24 cellular contexts compared by ENCODE assay signal in genomic region chr4:6928067-6928466, GRCh38. TPM values are rescaled to one million over a fixed set of nuclear protein-coding genes. Genes with fewer than 3 reads are reported as not detected.
DNase-seq lines count a peak whose midpoint lies in the region; ATAC-seq and TF ChIP-seq lines count a peak whose summit lies in the region.
"Had no signal": no experiment of that assay in that cellular context is flagged by ENCODE, and none has a peak within 500 bp of the region (broad histone marks: within the 10 kb centered on the region; RNA-seq: fewer than 3 reads in every experiment).

No MANE protein-coding gene starts in this region.

- 80% methylated on average over 4 of the region's 4 CpGs for WGBS in hepatocyte (ENCODE audit: low lambda C conversion rate, missing lambda C conversion rate)
- WGBS in esophagus muscularis mucosa = 92% methylated on average over 4 of the region's 4 CpGs

- ATAC-seq in T-cell (replicated peaks in 1 of 4) = no peak
- no peak for ATAC-seq in stimulated activated effector memory CD8-positive, alpha-beta T cell treated with anti-CD3 and anti-CD28 coated beads, Interleukin-12 subunit alpha, Interleukin-12 subunit beta, amount 100 ng/mL, for 72 hours
- ATAC-seq in HG02852 (IDR thresholded peaks at IDR 0.05; ENCODE audit: unreplicated experiment) = no peak
- ATAC-seq: GM12878, sciatic nerve had no signal

- H3K4me1 Mint-ChIP-seq in T-cell = peaks cover 68 to 83% (median 82%) of the 10 kb centered on the region in 3 donors
- H3K4me1 Mint-ChIP-seq in stimulated activated effector memory CD8-positive, alpha-beta T cell treated with anti-CD3 and anti-CD28 coated beads, Interleukin-12 subunit alpha, Interleukin-12 subunit beta, amount 100 ng/mL, for 72 hours = peaks cover 70% of the 10 kb centered on the region

- H3K9me3 ChIP-seq in hepatocyte (ENCODE audit: low read depth) (no peaks in the 10 kb centered on the region), esophagus muscularis mucosa (no peaks in the 10 kb centered on the region)
- H3K9me3 ChIP-seq: Caco-2, esophagus squamous epithelium, tibial nerve had no signal

- H3K9me2 ChIP-seq in hepatocyte (replicated peaks; ENCODE audit: insufficient read depth) = no peaks in the 10 kb centered on the region

- POLR2A ChIA-PET in T-cell (lab: Charles Lee) = no interaction called here

- H3K4me1 ChIP-seq in hepatocyte (ENCODE audit: insufficient read depth) (peaks cover 46% of the 10 kb centered on the region), esophagus muscularis mucosa (peaks cover 9 to 40% (median 22%) of the 10 kb centered on the region in 4 donors)

- H3K27me3 ChIP-seq in hepatocyte (no peaks in the 10 kb centered on the region), esophagus muscularis mucosa (no peaks in the 10 kb centered on the region)
- H3K27me3 ChIP-seq: esophagus squamous epithelium, tibial nerve had no signal

- TF ChIP-seq EP300 in esophagus muscularis mucosa (IDR thresholded peaks at IDR 0.05) = no peak

- H3K9me3 Mint-ChIP-seq in T-cell = no peaks in the 10 kb centered on the region
- H3K9me3 Mint-ChIP-seq in stimulated activated effector memory CD8-positive, alpha-beta T cell treated with anti-CD3 and anti-CD28 coated beads, Interleukin-12 subunit alpha, Interleukin-12 subunit beta, amount 100 ng/mL, for 72 hours = no peaks in the 10 kb centered on the region

- H3K27ac Mint-ChIP-seq in T-cell = peak overlapping the region; percentile 91 to 95
- peak overlapping the region; percentile 86 for H3K27ac Mint-ChIP-seq in stimulated activated effector memory CD8-positive, alpha-beta T cell treated with anti-CD3 and anti-CD28 coated beads, Interleukin-12 subunit alpha, Interleukin-12 subunit beta, amount 100 ng/mL, for 72 hours

- CTCF ChIA-PET in T-cell (lab: Charles Lee) = no interaction called here

- H4K20me1 ChIP-seq in hepatocyte (ENCODE audit: insufficient read depth, poor library complexity, severe bottlenecking) = no peaks in the 10 kb centered on the region

- TF ChIP-seq CTCF in hepatocyte (IDR thresholded peaks at IDR 0.05; ENCODE audit: poor library complexity) (no peak), esophagus muscularis mucosa (IDR thresholded peaks at IDR 0.05) (no peak)

- peak overlapping the region; percentile 72 for H3K27ac ChIP-seq in hepatocyte
- H3K27ac ChIP-seq in esophagus muscularis mucosa (replicated peaks in 1 of 4) = no peak overlapping the region
- H3K27ac ChIP-seq: HL-60, RWPE1, SK-N-MC had no signal

- H3K36me3 Mint-ChIP-seq in T-cell = peaks cover 51% of the 10 kb centered on the region
- peaks cover 38% of the 10 kb centered on the region for H3K36me3 Mint-ChIP-seq in stimulated activated effector memory CD8-positive, alpha-beta T cell treated with anti-CD3 and anti-CD28 coated beads, Interleukin-12 subunit alpha, Interleukin-12 subunit beta, amount 100 ng/mL, for 72 hours

- no peak overlapping the region for H2AFZ ChIP-seq in hepatocyte

- peaks cover 83% of the 10 kb centered on the region for H3K79me2 ChIP-seq in hepatocyte

- H3K27me3 Mint-ChIP-seq in T-cell = no peaks in the 10 kb centered on the region
- H3K27me3 Mint-ChIP-seq: activated CD4-positive, alpha-beta T cell treated with anti-CD3 and anti-CD28 coated beads, Interleukin-2, amount 10 ng/mL, durations not matched to agents 7 days and 5 days had no signal

- peak overlapping the region; percentile 58 for H3K4me2 ChIP-seq in hepatocyte

- no peaks in the 10 kb centered on the region for H3K36me3 ChIP-seq in hepatocyte (replicated peaks; ENCODE audit: insufficient read depth, low read depth)
- peaks cover 10 to 34% (median 28%) of the 10 kb centered on the region in 4 donors for H3K36me3 ChIP-seq in esophagus muscularis mucosa

- intact Hi-C loops in esophagus muscularis mucosa (cut with DNase I) = no loop called here

- H3K4me3 ChIP-seq in hepatocyte (no peak overlapping the region), esophagus muscularis mucosa (no peak overlapping the region)
- H3K4me3 ChIP-seq: esophagus squamous epithelium, GM12878, SK-N-MC, tibial nerve had no signal

- peak; percentile 79 for DNase-seq in NCI-H2171 treated with DMSO at 0.1 percent for 48 hours (lab: John Stamatoyannopoulos, UW)
- no peak for DNase-seq in NCI-H2171 (lab: John Stamatoyannopoulos, UW)
- DNase-seq in T-cell = no peak
- no peak for DNase-seq in hepatocyte (ENCODE audit: low spot score)
- no peak for DNase-seq in stimulated activated effector memory CD8-positive, alpha-beta T cell treated with anti-CD3 and anti-CD28 coated beads, Interleukin-12 subunit alpha, Interleukin-12 subunit beta, amount 100 ng/mL, for 72 hours (ENCODE audit: low spot score in 2 of 2)
- DNase-seq in NCI-H2029 (lab: John Stamatoyannopoulos, UW) = no peak
- DNase-seq in esophagus muscularis mucosa (ENCODE audit: extremely low spot score) = no peak
- DNase-seq: 8988T; activated CD4-positive, alpha-beta T cell treated with anti-CD3 and anti-CD28 coated beads, Interleukin-2, amount 10 ng/mL, durations not matched to agents 7 days and 5 days; Caco-2; effector memory CD4-positive, alpha-beta T cell; esophagus squamous epithelium; midbrain; NCI-H1092; NCI-H1930; NCI-H345; NCI-H774 had no signal

- H3K4me3 Mint-ChIP-seq in T-cell = peak overlapping the region in 1 of 3 donors; percentile 77
- H3K4me3 Mint-ChIP-seq in stimulated activated effector memory CD8-positive, alpha-beta T cell treated with anti-CD3 and anti-CD28 coated beads, Interleukin-12 subunit alpha, Interleukin-12 subunit beta, amount 100 ng/mL, for 72 hours = no peak overlapping the region

- TF ChIP-seq POLR2A in esophagus muscularis mucosa (IDR thresholded peaks at IDR 0.05; ENCODE audit: low read depth) = no peak

RNA-seq across cellular contexts. Expression of gene TBC1D14, which starts 18.4 kb away (rescaled TPM):
- total RNA-seq in T-cell (10 to 100 TPM; 44.2 to 73.8 (median 62.3) TPM), hepatocyte (46.1 and 50.8 TPM in 2 replicates), esophagus muscularis mucosa (10 to 100 TPM; 37.0 to 49.4 (median 44.2) TPM)
- polyA plus RNA-seq in hepatocyte = 26.5 and 33.6 TPM in 2 replicates
